ENCODE assay signal across 8 cellular contexts in genomic region chr19:56350416-56351045, GRCh38. TPM values are rescaled to one million over a fixed set of nuclear protein-coding genes. Genes with fewer than 3 reads are reported as not detected.
DNase-seq lines count a peak whose midpoint lies in the region; ATAC-seq, FAIRE-seq and TF ChIP-seq lines count a peak whose summit lies in the region.

No MANE protein-coding gene starts in this region.

- TF ChIP-seq EP300 in gastroesophageal sphincter (IDR thresholded peaks at IDR 0.05), result no peak

- H3K36me3 ChIP-seq in gastroesophageal sphincter, result no peaks in the 10 kb centered on the region
- no peaks in the 10 kb centered on the region for H3K36me3 ChIP-seq in small intestine (ENCODE audit: control insufficient read depth in 2 of 2, insufficient read depth in 2 of 2, low read length in 2 of 2)

- TF ChIP-seq CTCF in gastroesophageal sphincter (IDR thresholded peaks at IDR 0.05), result peak; percentile 83 to 90 (median 86)

- no peaks in the 10 kb centered on the region for H3K27me3 ChIP-seq in gastroesophageal sphincter
- H3K27me3 ChIP-seq in small intestine (ENCODE audit: control insufficient read depth in 2 of 2, insufficient read depth in 2 of 2, low read length in 2 of 2), result no peaks in the 10 kb centered on the region

- no peak overlapping the region for H3K27ac ChIP-seq in gastroesophageal sphincter
- H3K27ac ChIP-seq in small intestine (ENCODE audit: low read depth in 1 of 2, low read length in 1 of 2), result no peak overlapping the region

- FAIRE-seq in GM12891 (lab: Jason Lieb, UNC) (peak; percentile 65), small intestine (lab: Jason Lieb, UNC) (peak; percentile 74)

- ATAC-seq in gastroesophageal sphincter, result no peak
- ATAC-seq in HG02798 (IDR thresholded peaks at IDR 0.05; ENCODE audit: poor library complexity, unreplicated experiment), result no peak
- ATAC-seq in HG03378 (IDR thresholded peaks at IDR 0.05; ENCODE audit: unreplicated experiment), result no peak

- H3K4me1 ChIP-seq in gastroesophageal sphincter (no peaks in the 10 kb centered on the region), small intestine (ENCODE audit: control insufficient read depth in 2 of 2, insufficient read depth in 1 of 2, low read depth in 1 of 2, low read length in 1 of 2) (no peaks in the 10 kb centered on the region)

- H3K4me3 ChIP-seq in gastroesophageal sphincter (no peak overlapping the region), small intestine (ENCODE audit: low read depth in 1 of 2, low read length in 2 of 2) (no peak overlapping the region)

- WGBS in gastroesophageal sphincter (ENCODE audit: low coverage in 1 of 2), 2 donors, result 15 to 17% methylated on average over 8 of the region's 8 CpGs
- 17 to 19% (median 18%) methylated on average over 8 of the region's 8 CpGs for WGBS in small intestine, 3 donors

- no peak for TF ChIP-seq POLR2A in GM12891 (IDR thresholded peaks at IDR 0.05; ENCODE audit: low read depth, low read length)
- no peak for TF ChIP-seq POLR2A in gastroesophageal sphincter (IDR thresholded peaks at IDR 0.05)

- DNase-seq in AG08395 (ENCODE audit: low spot score) (peak; percentile 31), GM12891 (ENCODE audit: insufficient read length, low spot score) (no peak), NCI-H748 treated with DMSO at 0.1 percent for 48 hours (lab: John Stamatoyannopoulos, UW) (peak; percentile 54), activated T-cell treated with anti-CD3 and anti-CD28 coated beads for 4 hours (peak; percentile 36), small intestine (peak; percentile 37)

- H3K9me3 ChIP-seq in gastroesophageal sphincter (no peaks in the 10 kb centered on the region), small intestine (ENCODE audit: control insufficient read depth, low read depth) (no peaks in the 10 kb centered on the region)

TF ChIP-seq in GM12891, 5 proteins besides CTCF, POLR2A, EP300 and RAD21:
- TF ChIP-seq POU2F2 (IDR thresholded peaks at IDR 0.05; ENCODE audit: low read depth, low read length) (no peak), TAF1 (IDR thresholded peaks at IDR 0.05; ENCODE audit: low read depth, low read length) (no peak), POLR2AphosphoS5 (IDR thresholded peaks at IDR 0.05; ENCODE audit: low read depth, low read length) (no peak), SPI1 (IDR thresholded peaks at IDR 0.05; ENCODE audit: low read depth, low read length) (no peak), PAX5 (IDR thresholded peaks at IDR 0.05; ENCODE audit: insufficient read depth, low read length, severe bottlenecking) (no peak)
TF ChIP-seq in GM12891: peak in this region for 0.

RNA-seq across cellular contexts. Expression of gene ZSCAN5A, which starts 35.9 kb away (rescaled TPM):
- polyA plus RNA-seq in GM12891 (2012; ENCODE audit: low read depth, missing spikeins), result 5.6 TPM
- total RNA-seq in gastroesophageal sphincter, result 1 to 10 TPM; 3.0 to 6.3 (median 4.0) TPM
- polyA plus RNA-seq in small intestine, result 1 to 10 TPM; 5.4 to 7.8 (median 7.2) TPM

RNA-seq across cellular contexts. Expression of gene ZNF582, which starts 42.8 kb away (rescaled TPM):
- 0.98 TPM for polyA plus RNA-seq in GM12891 (2012; ENCODE audit: low read depth, missing spikeins)
- 1 to 10 TPM; 3.5 to 5.7 (median 5.0) TPM for total RNA-seq in gastroesophageal sphincter
- polyA plus RNA-seq in small intestine, result 1 to 10 TPM in 2 of 3 donors, under 1 TPM in 1; 0.45 to 2.5 (median 1.1) TPM

RNA-seq across cellular contexts. Expression of gene ZNF583, which starts 53.6 kb away (rescaled TPM):
- 1.4 TPM for polyA plus RNA-seq in GM12891 (2012; ENCODE audit: low read depth, missing spikeins)
- 10 to 100 TPM in 2 of 4 donors, 1 to 10 TPM in 2; 6.2 to 15.1 (median 9.7) TPM for total RNA-seq in gastroesophageal sphincter
- 1 to 10 TPM in 1 of 3 donors, under 1 TPM in 2; 0.45 to 1.4 (median 0.54) TPM for polyA plus RNA-seq in small intestine
